ENCODE assay signal across 9 cellular contexts in genomic region chrX:21798677-21799219, GRCh38. TPM values are rescaled to one million over a fixed set of nuclear protein-coding genes. Genes with fewer than 3 reads are reported as not detected.
DNase-seq lines count a peak whose midpoint lies in the region; ATAC-seq, FAIRE-seq and TF ChIP-seq lines count a peak whose summit lies in the region.
"Had no signal": no experiment of that assay in that cellular context is flagged by ENCODE, and none has a peak within 500 bp of the region (broad histone marks: within the 10 kb centered on the region; RNA-seq: fewer than 3 reads in every experiment).

No MANE protein-coding gene starts in this region.

- H3K9me3 ChIP-seq in A549: no peaks in the 10 kb centered on the region
- no peaks in the 10 kb centered on the region for H3K9me3 ChIP-seq in heart left ventricle
- H3K9me3 ChIP-seq in gastroesophageal sphincter: no peaks in the 10 kb centered on the region

- peak; percentile 39 for FAIRE-seq in A549 (lab: Jason Lieb, UNC)

- no peak for TF ChIP-seq RAD21 in A549 (conservative IDR thresholded peaks at IDR 0.05 in 1 of 2, IDR thresholded peaks at IDR 0.05 in 1 of 2)

- no peak overlapping the region for H3K27ac ChIP-seq in A549
- H3K27ac ChIP-seq in heart left ventricle: peak overlapping the region in 8 of 12 donors; percentile 45 to 67 (median 56)
- H3K27ac ChIP-seq in gastroesophageal sphincter: no peak overlapping the region

- H3K4me1 ChIP-seq in A549 (peaks cover 8% of the 10 kb centered on the region; the same call in 1 of the 3 replicates), heart left ventricle (peaks cover 0 to 9% (median 0%) of the 10 kb centered on the region in 12 donors), gastroesophageal sphincter (peaks cover 0 to 17% (median 0%) of the 10 kb centered on the region in 3 donors)

- H3K27me3 ChIP-seq in heart left ventricle (peaks cover 0 to 7% (median 0%) of the 10 kb centered on the region in 9 donors), gastroesophageal sphincter (no peaks in the 10 kb centered on the region)

- H3K36me3 ChIP-seq in heart left ventricle: no peaks in the 10 kb centered on the region
- no peaks in the 10 kb centered on the region for H3K36me3 ChIP-seq in gastroesophageal sphincter

- no peak overlapping the region for H3K4me2 ChIP-seq in A549

- TF ChIP-seq EP300 in A549 (IDR thresholded peaks at IDR 0.05) (no peak), gastroesophageal sphincter (IDR thresholded peaks at IDR 0.05) (no peak)

- POLR2A ChIA-PET in A549 (lab: Yijun Ruan, JAX): no interaction called here

- CTCF ChIA-PET in A549 (lab: Yijun Ruan, JAX): interaction anchor here (0.9 kb wide), 1 partner anchor 10 kb away, joined by 3 read pairs; no protein-coding TSS in a partner anchor

- ATAC-seq in A549: peak; percentile 79 to 90
- peak; percentile 49 for ATAC-seq in HG02884 (IDR thresholded peaks at IDR 0.05; ENCODE audit: unreplicated experiment)
- ATAC-seq in heart left ventricle: peak; percentile 87 to 91 (median 88)
- ATAC-seq in gastroesophageal sphincter: no peak

- DNase-seq in A549 (ENCODE audit: low read depth in 1 of 2, low spot score in 1 of 2) (peak; percentile 9 to 20), NCI-H748 treated with DMSO at 0.1 percent for 48 hours (lab: John Stamatoyannopoulos, UW) (peak; percentile 12), heart left ventricle (peak in 1 of 5 donors; percentile 21), NOMO-1 treated with dmso at 0.1 percent for 144 hours (lab: John Stamatoyannopoulos, UW; ENCODE audit: unreplicated experiment) (no peak), GM13976 (ENCODE audit: low spot score) (no peak)
- DNase-seq in stimulated activated CD4-positive, alpha-beta T cell treated with anti-CD3 and anti-CD28 coated beads, Interleukin-4, amount 100 ng/mL, for 1 hour: no peak
- DNase-seq: substantia nigra had no signal

- in situ Hi-C loops in GM13976 (cut with MboI; ENCODE audit: low sequenced_read_pairs, unreplicated experiment): no loop called here

- TF ChIP-seq CTCF in A549 (IDR thresholded peaks at IDR 0.05): no peak
- TF ChIP-seq CTCF in heart left ventricle (IDR thresholded peaks at IDR 0.05): no peak
- TF ChIP-seq CTCF in gastroesophageal sphincter (IDR thresholded peaks at IDR 0.05): no peak
- no peak for TF ChIP-seq CTCF in GM13976 (IDR thresholded peaks at IDR 0.05; ENCODE audit: borderline replicate concordance, control extremely low read depth, extremely low read depth, insufficient read depth, missing control alignments)

- no peak overlapping the region for H3K4me3 ChIP-seq in A549
- H3K4me3 ChIP-seq in heart left ventricle: no peak overlapping the region
- no peak overlapping the region for H3K4me3 ChIP-seq in gastroesophageal sphincter

- intact Hi-C loops in heart left ventricle (cut with DNase I): loop anchor here in 1 of 10 donors (5.0 kb wide), 1 partner anchor 41 kb away; the partner anchor contains the start of gene SMPX

- WGBS in A549 (ENCODE audit: missing lambda C conversion rate): 65% methylated on average over 6 of the region's 6 CpGs
- 57 to 69% (median 62%) methylated on average over 6 of the region's 6 CpGs for WGBS in heart left ventricle, 4 donors
- WGBS in gastroesophageal sphincter (ENCODE audit: low coverage in 1 of 2), 2 donors: 54 to 74% methylated on average over 4 of the region's 6 CpGs

- TF ChIP-seq POLR2A in A549 (IDR thresholded peaks at IDR 0.05; ENCODE audit: low read length) (no peak), heart left ventricle (IDR thresholded peaks at IDR 0.05) (no peak), gastroesophageal sphincter (IDR thresholded peaks at IDR 0.05) (no peak)

TF ChIP-seq in A549, 52 proteins besides CTCF, POLR2A, EP300 and RAD21 (continues in another document):
- TF ChIP-seq JUNB (IDR thresholded peaks at IDR 0.05) (no peak), HEYL (CRISPR knock-in tag; IDR thresholded peaks at IDR 0.05) (no peak), NFE2L2 (conservative IDR thresholded peaks at IDR 0.05; ENCODE audit: low read length) (no peak), NPAS2 (CRISPR knock-in tag; IDR thresholded peaks at IDR 0.05; ENCODE audit: borderline replicate concordance) (no peak), EHF (CRISPR knock-in tag; IDR thresholded peaks at IDR 0.05) (no peak), FOSL2 (IDR thresholded peaks at IDR 0.05) (no peak), FOSL2 (CRISPR knock-in tag; IDR thresholded peaks at IDR 0.05) (no peak), KDM1A (IDR thresholded peaks at IDR 0.05; ENCODE audit: low read depth) (no peak), CBX2 (IDR thresholded peaks at IDR 0.05; ENCODE audit: borderline replicate concordance, low read depth) (no peak), ZSCAN20 (CRISPR knock-in tag; IDR thresholded peaks at IDR 0.05) (no peak), CHD4 (IDR thresholded peaks at IDR 0.05; ENCODE audit: borderline replicate concordance) (no peak), ATOH8 (CRISPR knock-in tag; IDR thresholded peaks at IDR 0.05; ENCODE audit: low read depth) (no peak), BHLHE40 (IDR thresholded peaks at IDR 0.05; ENCODE audit: low read depth, low read length) (no peak), JUN (IDR thresholded peaks at IDR 0.05) (no peak), TFCP2L1 (CRISPR knock-in tag; IDR thresholded peaks at IDR 0.05) (no peak), BCL3 (IDR thresholded peaks at IDR 0.05) (no peak)

RNA-seq across cellular contexts. Expression of gene MBTPS2, which starts 40.7 kb away (rescaled TPM):
- 56.5 and 65.6 TPM in 2 replicates for polyA plus RNA-seq in A549 (2011; rRNA removed)
- 13.3 and 14.7 TPM in 2 replicates for polyA plus RNA-seq in A549 (2012; cell fraction: cytosol; rRNA removed)
- polyA plus RNA-seq in A549 (2012; cell fraction: nucleus; rRNA removed): 8.7 and 9.6 TPM in 2 replicates
- polyA plus RNA-seq in A549 (2017; fragmentation: RNase III; extraction: RNeasy Plus Mini Kit Qiagen cat#74134 plus additional on column Dnase treatment): 24.0 to 24.7 TPM (median 24.3 TPM) in 3 replicates
- polyA minus RNA-seq in A549 (2011; rRNA and poly(A)+ RNA removed): 42.7 and 44.0 TPM in 2 replicates
- total RNA-seq in heart left ventricle: 10 to 100 TPM in 7 of 9 donors, 1 to 10 TPM in 2; 7.5 to 14.8 (median 11.7) TPM
- polyA plus RNA-seq in heart left ventricle: 10 to 100 TPM in 1 of 2 donors, 1 to 10 TPM in 1; 2.6 to 10.1 TPM
- total RNA-seq in gastroesophageal sphincter: 10 to 100 TPM in 2 of 4 donors, 1 to 10 TPM in 2; 7.7 to 13.5 (median 10.1) TPM

RNA-seq across cellular contexts. Expression of gene SMPX, which starts 40.8 kb away (rescaled TPM):
- polyA plus RNA-seq in A549 (2011; rRNA removed) (0.23 TPM in 1 of 2 replicates, not detected in the other), A549 (2017; fragmentation: RNase III; extraction: RNeasy Plus Mini Kit Qiagen cat#74134 plus additional on column Dnase treatment) (0.13 TPM in 1 of 3 replicates, not detected in the others), heart left ventricle (100 to 1,000 TPM; 340 to 515 TPM)
- not detected in 2 replicates for polyA plus RNA-seq in A549 (2012; cell fraction: cytosol; rRNA removed)
- polyA plus RNA-seq in A549 (2012; cell fraction: nucleus; rRNA removed): not detected in 2 replicates
- polyA minus RNA-seq in A549 (2011; rRNA and poly(A)+ RNA removed): not detected in 2 replicates
- total RNA-seq in heart left ventricle (100 to 1,000 TPM; 537 to 972 (median 719) TPM), gastroesophageal sphincter (10 to 100 TPM; 14.8 to 32.5 (median 29.0) TPM)

RNA-seq across cellular contexts. Expression of gene YY2, which starts 57.0 kb away (rescaled TPM):
- polyA plus RNA-seq in A549 (2011; rRNA removed) (1.8 and 2.2 TPM in 2 replicates), A549 (2017; fragmentation: RNase III; extraction: RNeasy Plus Mini Kit Qiagen cat#74134 plus additional on column Dnase treatment) (2.6 to 3.2 TPM (median 3.2 TPM) in 3 replicates), heart left ventricle (under 1 TPM; 0.65 to 0.80 TPM)
- 1.4 and 1.5 TPM in 2 replicates for polyA plus RNA-seq in A549 (2012; cell fraction: cytosol; rRNA removed)
- polyA plus RNA-seq in A549 (2012; cell fraction: nucleus; rRNA removed): 3.8 and 4.2 TPM in 2 replicates
- 1.3 and 1.8 TPM in 2 replicates for polyA minus RNA-seq in A549 (2011; rRNA and poly(A)+ RNA removed)
- total RNA-seq in heart left ventricle (1 to 10 TPM in 2 of 9 donors, under 1 TPM in 7; 0.38 to 1.2 (median 0.56) TPM), gastroesophageal sphincter (1 to 10 TPM in 3 of 4 donors, under 1 TPM in 1; 0.42 to 2.4 (median 1.7) TPM)

Comparison
In these comparisons a context has a peak if more than half of its experiments do, and no peak if none do; other contexts are left out.
1. DNase-seq: peak in A549 (2 of 2) and NCI-H748 treated with DMSO at 0.1 percent for 48 hours (single experiment); none in NOMO-1 treated with dmso at 0.1 percent for 144 hours (single experiment), stimulated activated CD4-positive, alpha-beta T cell treated with anti-CD3 and anti-CD28 coated beads, Interleukin-4, amount 100 ng/mL, for 1 hour (single experiment) and GM13976 (single experiment).
2. H3K27ac ChIP-seq: peak in heart left ventricle (8 of 12); none in A549 (0 of 2) and gastroesophageal sphincter (0 of 4).
3. RNA of gene SMPX, which starts 40.8 kb away (total RNA-seq): 537 to 972 TPM in heart left ventricle; 14.8 to 32.5 TPM in gastroesophageal sphincter; every median in the first group is over 10 times any median in the second.